In the genomic region with DNA sequence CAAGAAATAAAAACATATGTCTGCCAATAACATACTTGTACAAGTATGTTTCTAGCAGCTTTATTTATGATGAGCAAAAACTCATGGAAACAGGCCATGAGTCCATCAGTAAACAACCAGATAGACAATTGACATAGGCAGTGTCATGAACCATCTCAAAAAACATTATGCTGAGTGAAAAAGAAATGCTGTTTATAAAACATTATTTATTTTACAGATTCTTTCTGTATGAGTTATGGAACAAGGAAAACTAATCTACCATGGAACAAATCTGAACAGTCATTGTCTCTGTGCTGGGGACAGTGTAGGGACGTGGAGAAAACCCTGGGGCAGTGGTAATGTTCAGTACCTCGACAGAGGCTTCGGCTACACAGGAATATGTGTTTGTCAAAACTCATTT, we compare ENCODE assay signal across 26 cellular contexts.
"Had no signal": no experiment of that assay in that cellular context is flagged by ENCODE, and none has a peak within 500 bp of the region (broad histone marks: within the 10 kb centered on the region; RNA-seq: fewer than 3 reads in every experiment).

No MANE protein-coding gene starts in this region.

- H3K9me3 Mint-ChIP-seq: activated naive CD8-positive, alpha-beta T cell treated with anti-CD3 and anti-CD28 coated beads, Interleukin-2, amount 10 ng/mL, durations not matched to agents 7 days and 5 days; natural killer cell treated with Interleukin-12 subunit alpha and Interleukin-12 subunit beta and Interleukin-15 and Interleukin-18, amount 100 ng/mL, for 72 hours had no signal

- H3K4me3 Mint-ChIP-seq: activated B cell treated with CpG ODN at 0.5 μM for 24 hours; activated CD4-positive, alpha-beta T cell treated with anti-CD3 and anti-CD28 coated beads for 36 hours; activated naive CD4-positive, alpha-beta T cell treated with anti-CD3 and anti-CD28 coated beads for 36 hours; activated naive CD8-positive, alpha-beta T cell treated with anti-CD3 and anti-CD28 coated beads, Interleukin-2, amount 10 ng/mL, durations not matched to agents 7 days and 5 days; natural killer cell treated with Interleukin-12 subunit alpha and Interleukin-12 subunit beta and Interleukin-15 and Interleukin-18, amount 100 ng/mL, for 72 hours; stimulated activated memory B cell treated with anti-CD40 and anti-IgM and Interleukin-4, amounts not matched to agents 10 μg/mL and 1 μg/mL and 100 μg/mL, for 72 hours; T-helper 17 cell had no signal

- H3K4me1 ChIP-seq: parathyroid adenoma, stomach, suprapubic skin, tibial nerve had no signal

- H3K4me3 ChIP-seq: cardiac muscle cell, stomach, suprapubic skin, tibial nerve had no signal

- H3K27ac Mint-ChIP-seq: activated B cell treated with CpG ODN at 0.5 μM for 24 hours; activated CD4-positive, alpha-beta T cell treated with anti-CD3 and anti-CD28 coated beads for 36 hours; activated naive CD4-positive, alpha-beta T cell treated with anti-CD3 and anti-CD28 coated beads for 36 hours; activated naive CD8-positive, alpha-beta T cell treated with anti-CD3 and anti-CD28 coated beads, Interleukin-2, amount 10 ng/mL, durations not matched to agents 7 days and 5 days; natural killer cell treated with Interleukin-12 subunit alpha and Interleukin-12 subunit beta and Interleukin-15 and Interleukin-18, amount 100 ng/mL, for 72 hours; stimulated activated memory B cell treated with anti-CD40 and anti-IgM and Interleukin-4, amounts not matched to agents 10 μg/mL and 1 μg/mL and 100 μg/mL, for 72 hours; T-helper 17 cell had no signal

- H3K4me1 Mint-ChIP-seq: activated B cell treated with CpG ODN at 0.5 μM for 24 hours; activated CD4-positive, alpha-beta T cell treated with anti-CD3 and anti-CD28 coated beads for 36 hours; activated naive CD8-positive, alpha-beta T cell treated with anti-CD3 and anti-CD28 coated beads, Interleukin-2, amount 10 ng/mL, durations not matched to agents 7 days and 5 days; stimulated activated memory B cell treated with anti-CD40 and anti-IgM and Interleukin-4, amounts not matched to agents 10 μg/mL and 1 μg/mL and 100 μg/mL, for 72 hours; T-helper 17 cell had no signal

- H3K79me2 ChIP-seq: parathyroid adenoma had no signal

- H3K9me3 ChIP-seq: stomach, suprapubic skin, tibial nerve had no signal

- H3K27ac ChIP-seq: cardiac muscle cell, parathyroid adenoma, stomach, suprapubic skin, tibial nerve had no signal

- H2AFZ ChIP-seq: parathyroid adenoma had no signal

- H3K27me3 Mint-ChIP-seq: activated B cell treated with CpG ODN at 0.5 μM for 24 hours; activated naive CD8-positive, alpha-beta T cell treated with anti-CD3 and anti-CD28 coated beads, Interleukin-2, amount 10 ng/mL, durations not matched to agents 7 days and 5 days; stimulated activated memory B cell treated with anti-CD40 and anti-IgM and Interleukin-4, amounts not matched to agents 10 μg/mL and 1 μg/mL and 100 μg/mL, for 72 hours; T-helper 17 cell had no signal

- H3K36me3 ChIP-seq: cardiac muscle cell, stomach, suprapubic skin, tibial nerve had no signal

- ATAC-seq: activated CD4-positive, alpha-beta T cell treated with anti-CD3 and anti-CD28 coated beads for 36 hours; left ventricle myocardium superior; natural killer cell treated with Interleukin-12 subunit alpha and Interleukin-12 subunit beta and Interleukin-15 and Interleukin-18, amount 100 ng/mL, for 72 hours; stimulated activated memory B cell treated with anti-CD40 and anti-IgM and Interleukin-4, amounts not matched to agents 10 μg/mL and 1 μg/mL and 100 μg/mL, for 72 hours; T-helper 17 cell had no signal

- H3K36me3 Mint-ChIP-seq: activated naive CD8-positive, alpha-beta T cell treated with anti-CD3 and anti-CD28 coated beads, Interleukin-2, amount 10 ng/mL, durations not matched to agents 7 days and 5 days; natural killer cell treated with Interleukin-12 subunit alpha and Interleukin-12 subunit beta and Interleukin-15 and Interleukin-18, amount 100 ng/mL, for 72 hours; stimulated activated memory B cell treated with anti-CD40 and anti-IgM and Interleukin-4, amounts not matched to agents 10 μg/mL and 1 μg/mL and 100 μg/mL, for 72 hours had no signal

- DNase-seq: activated B cell treated with CpG ODN at 0.5 μM for 24 hours; activated CD4-positive, alpha-beta T cell treated with anti-CD3 and anti-CD28 coated beads for 36 hours; activated CD4-positive, alpha-beta T cell treated with anti-CD3 and anti-CD28 coated beads, Interleukin-2, amount 50 U/mL, for 48 hours; activated CD8-positive, alpha-beta memory T cell treated with anti-CD3 and anti-CD28 coated beads, Interleukin-2, amount 50 U/mL, for 48 hours; activated naive CD4-positive, alpha-beta T cell treated with anti-CD3 and anti-CD28 coated beads for 36 hours; activated naive CD8-positive, alpha-beta T cell treated with anti-CD3 and anti-CD28 coated beads, Interleukin-2, amount 10 ng/mL, durations not matched to agents 7 days and 5 days; activated T-cell treated with anti-CD3 and anti-CD28 coated beads, Interleukin-2, amount 50 U/mL, for 48 hours; amygdala; dermis blood vessel endothelial cell; effector CD8-positive, alpha-beta T cell; erythroblast; hypothalamus; left ventricle myocardium superior; mammary epithelial cell; midbrain; right cardiac atrium; small intestine; stimulated activated CD4-positive, alpha-beta T cell treated with anti-CD3 and anti-CD28 coated beads, Interleukin-15, amount 100 ng/mL, for 24 hours; stomach; T-helper 17 cell had no signal

- H3K27me3 ChIP-seq: cardiac muscle cell, suprapubic skin, tibial nerve had no signal
